1 cellular context compared by ENCODE assay signal in genomic region chr13:70183041-70183440, GRCh38.
TF ChIP-seq lines count a peak whose summit lies in the region.

No MANE protein-coding gene starts in this region.

TF ChIP-seq in HepG2, 621 proteins besides CTCF, POLR2A, EP300 and RAD21:
- TF ChIP-seq KLF11 (CRISPR knock-in tag; IDR thresholded peaks at IDR 0.05) = no peak
- no peak for TF ChIP-seq TOE1 (CRISPR knock-in tag; IDR thresholded peaks at IDR 0.05)
- no peak for TF ChIP-seq SMARCE1 (IDR thresholded peaks at IDR 0.05; ENCODE audit: borderline replicate concordance)
- TF ChIP-seq ZNF550 (CRISPR knock-in tag; IDR thresholded peaks at IDR 0.05; ENCODE audit: borderline replicate concordance) = no peak
- no peak for TF ChIP-seq KLF16 (CRISPR knock-in tag; IDR thresholded peaks at IDR 0.05)
- TF ChIP-seq SETDB1 (CRISPR knock-in tag; IDR thresholded peaks at IDR 0.05; ENCODE audit: borderline replicate concordance) = no peak
- no peak for TF ChIP-seq ISX (CRISPR knock-in tag; conservative IDR thresholded peaks at IDR 0.05)
- no peak for TF ChIP-seq NFE2L1 (CRISPR knock-in tag; IDR thresholded peaks at IDR 0.05; ENCODE audit: borderline replicate concordance)
- no peak for TF ChIP-seq NFYB (CRISPR knock-in tag; IDR thresholded peaks at IDR 0.05)
- TF ChIP-seq, protein P1, sequence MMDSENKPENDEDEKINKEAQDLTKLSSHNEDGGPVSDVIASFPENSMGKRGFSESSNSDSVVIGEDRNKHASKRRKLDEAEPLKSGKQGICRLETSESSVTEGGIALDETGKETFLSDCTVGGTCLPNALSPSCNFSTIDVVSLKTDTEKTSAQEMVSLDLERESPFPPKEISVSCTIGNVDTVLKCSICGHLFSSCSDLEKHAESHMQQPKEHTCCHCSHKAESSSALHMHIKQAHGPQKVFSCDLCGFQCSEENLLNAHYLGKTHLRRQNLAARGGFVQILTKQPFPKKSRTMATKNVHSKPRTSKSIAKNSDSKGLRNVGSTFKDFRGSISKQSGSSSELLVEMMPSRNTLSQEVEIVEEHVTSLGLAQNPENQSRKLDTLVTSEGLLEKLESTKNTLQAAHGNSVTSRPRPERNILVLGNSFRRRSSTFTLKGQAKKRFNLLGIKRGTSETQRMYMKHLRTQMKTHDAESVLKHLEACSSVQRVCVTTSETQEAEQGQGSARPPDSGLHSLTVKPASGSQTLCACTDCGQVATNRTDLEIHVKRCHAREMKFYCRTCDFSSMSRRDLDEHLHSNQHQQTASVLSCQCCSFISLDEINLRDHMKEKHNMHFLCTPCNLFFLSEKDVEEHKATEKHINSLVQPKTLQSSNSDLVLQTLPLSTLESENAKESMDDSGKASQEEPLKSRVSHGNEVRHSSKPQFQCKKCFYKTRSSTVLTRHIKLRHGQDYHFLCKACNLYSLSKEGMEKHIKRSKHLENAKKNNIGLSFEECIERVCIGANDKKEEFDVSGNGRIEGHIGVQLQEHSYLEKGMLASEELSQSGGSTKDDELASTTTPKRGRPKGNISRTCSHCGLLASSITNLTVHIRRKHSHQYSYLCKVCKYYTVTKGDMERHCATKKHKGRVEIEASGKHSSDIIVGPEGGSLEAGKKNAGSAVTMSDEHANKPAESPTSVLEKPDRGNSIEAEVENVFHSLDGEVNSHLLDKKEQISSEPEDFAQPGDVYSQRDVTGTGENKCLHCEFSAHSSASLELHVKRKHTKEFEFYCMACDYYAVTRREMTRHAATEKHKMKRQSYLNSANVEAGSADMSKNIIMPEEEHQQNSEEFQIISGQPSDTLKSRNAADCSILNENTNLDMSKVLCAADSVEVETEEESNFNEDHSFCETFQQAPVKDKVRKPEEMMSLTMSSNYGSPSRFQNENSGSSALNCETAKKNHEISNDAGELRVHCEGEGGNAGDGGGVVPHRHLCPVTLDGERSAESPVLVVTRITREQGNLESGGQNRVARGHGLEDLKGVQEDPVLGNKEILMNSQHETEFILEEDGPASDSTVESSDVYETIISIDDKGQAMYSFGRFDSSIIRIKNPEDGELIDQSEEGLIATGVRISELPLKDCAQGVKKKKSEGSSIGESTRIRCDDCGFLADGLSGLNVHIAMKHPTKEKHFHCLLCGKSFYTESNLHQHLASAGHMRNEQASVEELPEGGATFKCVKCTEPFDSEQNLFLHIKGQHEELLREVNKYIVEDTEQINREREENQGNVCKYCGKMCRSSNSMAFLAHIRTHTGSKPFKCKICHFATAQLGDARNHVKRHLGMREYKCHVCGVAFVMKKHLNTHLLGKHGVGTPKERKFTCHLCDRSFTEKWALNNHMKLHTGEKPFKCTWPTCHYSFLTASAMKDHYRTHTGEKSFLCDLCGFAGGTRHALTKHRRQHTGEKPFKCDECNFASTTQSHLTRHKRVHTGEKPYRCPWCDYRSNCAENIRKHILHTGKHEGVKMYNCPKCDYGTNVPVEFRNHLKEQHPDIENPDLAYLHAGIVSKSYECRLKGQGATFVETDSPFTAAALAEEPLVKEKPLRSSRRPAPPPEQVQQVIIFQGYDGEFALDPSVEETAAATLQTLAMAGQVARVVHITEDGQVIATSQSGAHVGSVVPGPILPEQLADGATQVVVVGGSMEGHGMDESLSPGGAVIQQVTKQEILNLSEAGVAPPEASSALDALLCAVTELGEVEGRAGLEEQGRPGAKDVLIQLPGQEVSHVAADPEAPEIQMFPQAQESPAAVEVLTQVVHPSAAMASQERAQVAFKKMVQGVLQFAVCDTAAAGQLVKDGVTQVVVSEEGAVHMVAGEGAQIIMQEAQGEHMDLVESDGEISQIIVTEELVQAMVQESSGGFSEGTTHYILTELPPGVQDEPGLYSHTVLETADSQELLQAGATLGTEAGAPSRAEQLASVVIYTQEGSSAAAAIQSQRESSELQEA (CRISPR knock-in tag; IDR thresholded peaks at IDR 0.05; ENCODE audit: not compliant biosample characterization) = no peak
- TF ChIP-seq FOSL1 (CRISPR knock-in tag; IDR thresholded peaks at IDR 0.05; ENCODE audit: borderline replicate concordance) = no peak
- TF ChIP-seq ZC3H13 (CRISPR knock-in tag; IDR thresholded peaks at IDR 0.05) = no peak
- TF ChIP-seq ARNT2 (CRISPR knock-in tag; IDR thresholded peaks at IDR 0.05; ENCODE audit: low read depth) = no peak
